ENCODE assay signal across 17 cellular contexts in genomic region chr12:3250576-3250975, GRCh38.
DNase-seq lines count a peak whose midpoint lies in the region; ATAC-seq and TF ChIP-seq lines count a peak whose summit lies in the region.
"Had no signal": no experiment of that assay in that cellular context is flagged by ENCODE, and none has a peak within 500 bp of the region (broad histone marks: within the 10 kb centered on the region; RNA-seq: fewer than 3 reads in every experiment).

No MANE protein-coding gene starts in this region.

- H3K9me3 ChIP-seq in left ventricle myocardium inferior (replicated peaks) (no peaks in the 10 kb centered on the region), skeletal muscle tissue (ENCODE audit: control insufficient read depth in 3 of 3, low read length in 3 of 3) (no peaks in the 10 kb centered on the region), gastroesophageal sphincter (no peaks in the 10 kb centered on the region)

- ATAC-seq in gastroesophageal sphincter, result no peak
- ATAC-seq: PC-3 had no signal

- H3K4me3 ChIP-seq in coronary artery (no peak overlapping the region), left ventricle myocardium inferior (peak overlapping the region; percentile 34), skeletal muscle tissue (ENCODE audit: low read length in 3 of 3) (peak overlapping the region in 2 of 3 donors; percentile 2 to 6), gastroesophageal sphincter (no peak overlapping the region)

- H3K36me3 ChIP-seq in left ventricle myocardium inferior (no peaks in the 10 kb centered on the region), skeletal muscle tissue (ENCODE audit: control insufficient read depth in 3 of 3, insufficient read depth in 3 of 3, low read length in 3 of 3) (no peaks in the 10 kb centered on the region), gastroesophageal sphincter (no peaks in the 10 kb centered on the region)

- intact Hi-C loops in left ventricle myocardium inferior (cut with micrococcal nuclease), result no loop called here

- H3K27ac ChIP-seq in coronary artery, result peak overlapping the region; percentile 90 to 94
- H3K27ac ChIP-seq in left ventricle myocardium inferior (replicated peaks), result peak overlapping the region; percentile 96
- H3K27ac ChIP-seq in skeletal muscle tissue (ENCODE audit: low read depth, low read length), result peak overlapping the region; percentile 97
- peak overlapping the region in 2 of 4 donors; percentile 14 to 78 for H3K27ac ChIP-seq in gastroesophageal sphincter
- H3K27ac ChIP-seq: RWPE1 had no signal

- TF ChIP-seq EP300 in gastroesophageal sphincter (IDR thresholded peaks at IDR 0.05), result no peak

- DNase-seq in coronary artery (ENCODE audit: low spot score) (no peak), left ventricle myocardium inferior (peak; percentile 80), NCI-H226 (no peak), AG08395 (ENCODE audit: low spot score) (no peak), putamen (ENCODE audit: low spot score) (no peak)
- DNase-seq: DND-41, HCEC 1CT, IMR-90, Kasumi-1, MM.1S, NCI-H1092 treated with DMSO at 0.1 percent for 48 hours, NCI-H1694, NCI-H446, PC-3 had no signal

- H3K9ac ChIP-seq in skeletal muscle tissue (ENCODE audit: low read depth in 1 of 3, low read length in 3 of 3), result peak overlapping the region; percentile 47 to 74 (median 69)

- TF ChIP-seq CTCF in coronary artery (IDR thresholded peaks at IDR 0.05) (no peak), left ventricle myocardium inferior (IDR thresholded peaks at IDR 0.05; ENCODE audit: borderline replicate concordance) (no peak), gastroesophageal sphincter (IDR thresholded peaks at IDR 0.05) (no peak)

- no peak for TF ChIP-seq POLR2A in gastroesophageal sphincter (IDR thresholded peaks at IDR 0.05)

- H3K27me3 ChIP-seq in left ventricle myocardium inferior (ENCODE audit: low read depth), result no peaks in the 10 kb centered on the region
- no peaks in the 10 kb centered on the region for H3K27me3 ChIP-seq in skeletal muscle tissue (ENCODE audit: control insufficient read depth in 3 of 3, insufficient read depth in 3 of 3, low read length in 3 of 3)
- no peaks in the 10 kb centered on the region for H3K27me3 ChIP-seq in gastroesophageal sphincter

- 40 to 82% methylated on average over 4 of the region's 8 CpGs for WGBS in gastroesophageal sphincter (ENCODE audit: low coverage in 1 of 2), 2 donors

- H3K4me1 ChIP-seq in left ventricle myocardium inferior, result peaks cover 98% of the 10 kb centered on the region
- peaks cover 72 to 89% (median 83%) of the 10 kb centered on the region in 3 donors for H3K4me1 ChIP-seq in skeletal muscle tissue (ENCODE audit: control insufficient read depth in 3 of 3, insufficient read depth in 3 of 3, low read length in 3 of 3)
- H3K4me1 ChIP-seq in gastroesophageal sphincter, result peaks cover 3 to 60% (median 27%) of the 10 kb centered on the region in 3 donors

Comparison
In these comparisons a context has a peak if more than half of its experiments do, and no peak if none do; other contexts are left out.
1. H3K4me3 ChIP-seq: peak in left ventricle myocardium inferior (single experiment) and skeletal muscle tissue (2 of 3); none in coronary artery (single experiment) and gastroesophageal sphincter (0 of 2).